ENCODE assay signal across 19 cellular contexts in genomic region chr2:1014802-1015201, GRCh38.
"Had no signal": no experiment of that assay in that cellular context is flagged by ENCODE, and none has a peak within 500 bp of the region (broad histone marks: within the 10 kb centered on the region; RNA-seq: fewer than 3 reads in every experiment).

No MANE protein-coding gene starts in this region.

- H3K27ac ChIP-seq: coronary artery, dorsolateral prefrontal cortex, esophagus muscularis mucosa, foreskin keratinocyte, gastroesophageal sphincter, heart left ventricle, hepatocyte, left lung, lower lobe of right lung had no signal

- H3K9me3 ChIP-seq: esophagus muscularis mucosa, gastroesophageal sphincter, heart left ventricle, left lung, lower lobe of right lung, mucosa of descending colon had no signal

- H3K4me3 Mint-ChIP-seq: mesothelial cell of epicardium, naive B cell had no signal

- ATAC-seq: foreskin keratinocyte, gastroesophageal sphincter, heart left ventricle, left cardiac atrium, left lung, left ventricle myocardium superior, lower lobe of right lung, mucosa of descending colon had no signal

- H3K36me3 Mint-ChIP-seq: mesothelial cell of epicardium, naive B cell had no signal

- H3K9me3 Mint-ChIP-seq: mesothelial cell of epicardium, naive B cell had no signal

- H3K4me3 ChIP-seq: coronary artery, dorsolateral prefrontal cortex, esophagus muscularis mucosa, gastroesophageal sphincter, heart left ventricle, hepatocyte, left lung, lower lobe of right lung, mucosa of descending colon had no signal

- H2AFZ ChIP-seq: hepatocyte had no signal

- H3K4me2 ChIP-seq: hepatocyte had no signal

- DNase-seq: dermis blood vessel endothelial cell; dorsolateral prefrontal cortex; effector CD4-positive, alpha-beta T cell; effector memory CD4-positive, alpha-beta T cell; foreskin keratinocyte; heart left ventricle; hypothalamus; left cardiac atrium; left ventricle myocardium superior; lower lobe of right lung; mesenchymal stem cell; mucosa of descending colon; naive B cell had no signal

- H3K79me2 ChIP-seq: hepatocyte had no signal

- H3K4me1 ChIP-seq: foreskin keratinocyte, gastroesophageal sphincter, left lung had no signal

- H3K27ac Mint-ChIP-seq: mesothelial cell of epicardium had no signal

- H3K36me3 ChIP-seq: esophagus muscularis mucosa, gastroesophageal sphincter, heart left ventricle, left lung, lower lobe of right lung had no signal

- H3K27me3 ChIP-seq: esophagus muscularis mucosa, foreskin keratinocyte, gastroesophageal sphincter, hepatocyte had no signal
